ENCODE assay signal across 1 cellular context in the genomic region with DNA sequence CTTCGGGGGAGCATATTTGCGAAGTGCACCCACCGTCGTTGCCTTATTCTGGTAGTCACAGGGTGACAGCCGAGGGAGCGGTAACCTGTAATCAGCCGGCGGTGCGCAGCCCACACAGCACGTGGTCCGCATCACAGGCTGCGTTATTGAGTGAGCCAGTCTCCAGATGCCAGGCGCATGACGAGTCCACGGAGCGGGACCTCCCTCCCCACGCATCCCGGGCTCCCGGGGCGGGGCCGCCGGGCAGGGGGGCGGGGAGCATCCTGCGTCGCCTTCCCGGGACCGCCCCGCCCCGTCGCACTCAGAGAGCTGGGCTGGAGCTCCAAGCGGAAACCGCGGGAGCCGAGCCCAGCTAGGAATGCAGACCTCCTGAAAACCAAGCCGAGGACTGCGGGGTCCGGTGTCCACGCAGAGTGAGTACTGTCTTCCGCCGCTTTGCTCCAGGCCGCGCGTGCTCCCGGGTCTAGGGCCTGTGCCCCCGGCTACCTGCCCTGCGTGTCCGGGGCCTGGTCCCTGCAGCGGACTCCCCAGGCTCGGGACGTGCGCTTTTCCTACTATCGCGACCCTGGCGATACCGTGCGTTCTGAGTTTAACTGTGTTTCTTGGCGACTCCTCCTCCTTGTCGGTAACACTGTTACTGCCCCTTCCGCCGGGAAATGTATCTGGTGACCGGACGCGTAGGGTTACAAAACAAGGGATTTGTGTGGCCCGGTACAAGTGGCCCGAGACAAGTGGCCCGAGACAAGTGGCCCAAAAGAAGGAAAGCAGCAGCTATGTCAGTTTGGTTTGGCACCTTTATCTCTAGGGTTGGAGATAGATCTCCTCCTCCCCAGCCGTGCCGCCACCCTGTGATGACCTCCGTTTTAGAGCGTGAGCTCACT.
TF ChIP-seq lines count a peak whose summit lies in the region.

No MANE protein-coding gene starts in this region.

TF ChIP-seq in HEK293, 187 proteins besides CTCF, POLR2A, EP300 and RAD21 (continued from another document and continues in another):
- peak; percentile 77 for TF ChIP-seq ZNF660 (tag by site-specific recombination; IDR thresholded peaks at IDR 0.05)
- peak; percentile 80 for TF ChIP-seq KLF1 (tag by site-specific recombination; IDR thresholded peaks at IDR 0.05)
- peak; percentile 86 for TF ChIP-seq ZEB2 (tag by site-specific recombination; IDR thresholded peaks at IDR 0.05)
- TF ChIP-seq ZNF433 (tag by site-specific recombination; IDR thresholded peaks at IDR 0.05; ENCODE audit: low read depth) = no peak
- TF ChIP-seq, protein P1, sequence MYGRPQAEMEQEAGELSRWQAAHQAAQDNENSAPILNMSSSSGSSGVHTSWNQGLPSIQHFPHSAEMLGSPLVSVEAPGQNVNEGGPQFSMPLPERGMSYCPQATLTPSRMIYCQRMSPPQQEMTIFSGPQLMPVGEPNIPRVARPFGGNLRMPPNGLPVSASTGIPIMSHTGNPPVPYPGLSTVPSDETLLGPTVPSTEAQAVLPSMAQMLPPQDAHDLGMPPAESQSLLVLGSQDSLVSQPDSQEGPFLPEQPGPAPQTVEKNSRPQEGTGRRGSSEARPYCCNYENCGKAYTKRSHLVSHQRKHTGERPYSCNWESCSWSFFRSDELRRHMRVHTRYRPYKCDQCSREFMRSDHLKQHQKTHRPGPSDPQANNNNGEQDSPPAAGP (tag by site-specific recombination; IDR thresholded peaks at IDR 0.05) = 0 out of 2 replicates have a peak, but pooled peaks have one; percentile 30
- no peak for TF ChIP-seq ZNF624 (tag by site-specific recombination; IDR thresholded peaks at IDR 0.05)
- TF ChIP-seq ZNF501 (tag by site-specific recombination; IDR thresholded peaks at IDR 0.05) = peak; percentile 83
- TF ChIP-seq ZNF350 (tag by site-specific recombination; IDR thresholded peaks at IDR 0.05) = no peak
- TF ChIP-seq ZNF366 (tag by site-specific recombination; conservative IDR thresholded peaks at IDR 0.05) = peak; percentile 52
- TF ChIP-seq IKZF3 (tag by site-specific recombination; IDR thresholded peaks at IDR 0.05) = peak; percentile 96
- TF ChIP-seq ZNF19 (tag by site-specific recombination; IDR thresholded peaks at IDR 0.05; ENCODE audit: low read depth) = 0 out of 2 replicates have a peak, but pooled peaks have one; percentile 60
- 0 out of 2 replicates have a peak, but pooled peaks have one; percentile 24 for TF ChIP-seq ZNF518A (tag by site-specific recombination; conservative IDR thresholded peaks at IDR 0.05; ENCODE audit: low read depth)
- TF ChIP-seq ZNF677 (tag by site-specific recombination; IDR thresholded peaks at IDR 0.05) = no peak
- TF ChIP-seq ZNF157 (tag by site-specific recombination; IDR thresholded peaks at IDR 0.05) = no peak
- TF ChIP-seq, protein P2, sequence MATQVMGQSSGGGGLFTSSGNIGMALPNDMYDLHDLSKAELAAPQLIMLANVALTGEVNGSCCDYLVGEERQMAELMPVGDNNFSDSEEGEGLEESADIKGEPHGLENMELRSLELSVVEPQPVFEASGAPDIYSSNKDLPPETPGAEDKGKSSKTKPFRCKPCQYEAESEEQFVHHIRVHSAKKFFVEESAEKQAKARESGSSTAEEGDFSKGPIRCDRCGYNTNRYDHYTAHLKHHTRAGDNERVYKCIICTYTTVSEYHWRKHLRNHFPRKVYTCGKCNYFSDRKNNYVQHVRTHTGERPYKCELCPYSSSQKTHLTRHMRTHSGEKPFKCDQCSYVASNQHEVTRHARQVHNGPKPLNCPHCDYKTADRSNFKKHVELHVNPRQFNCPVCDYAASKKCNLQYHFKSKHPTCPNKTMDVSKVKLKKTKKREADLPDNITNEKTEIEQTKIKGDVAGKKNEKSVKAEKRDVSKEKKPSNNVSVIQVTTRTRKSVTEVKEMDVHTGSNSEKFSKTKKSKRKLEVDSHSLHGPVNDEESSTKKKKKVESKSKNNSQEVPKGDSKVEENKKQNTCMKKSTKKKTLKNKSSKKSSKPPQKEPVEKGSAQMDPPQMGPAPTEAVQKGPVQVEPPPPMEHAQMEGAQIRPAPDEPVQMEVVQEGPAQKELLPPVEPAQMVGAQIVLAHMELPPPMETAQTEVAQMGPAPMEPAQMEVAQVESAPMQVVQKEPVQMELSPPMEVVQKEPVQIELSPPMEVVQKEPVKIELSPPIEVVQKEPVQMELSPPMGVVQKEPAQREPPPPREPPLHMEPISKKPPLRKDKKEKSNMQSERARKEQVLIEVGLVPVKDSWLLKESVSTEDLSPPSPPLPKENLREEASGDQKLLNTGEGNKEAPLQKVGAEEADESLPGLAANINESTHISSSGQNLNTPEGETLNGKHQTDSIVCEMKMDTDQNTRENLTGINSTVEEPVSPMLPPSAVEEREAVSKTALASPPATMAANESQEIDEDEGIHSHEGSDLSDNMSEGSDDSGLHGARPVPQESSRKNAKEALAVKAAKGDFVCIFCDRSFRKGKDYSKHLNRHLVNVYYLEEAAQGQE (tag by site-specific recombination; IDR thresholded peaks at IDR 0.05) = 0 out of 2 replicates have a peak, but pooled peaks have one; percentile 9
- TF ChIP-seq ZNF121 (tag by site-specific recombination; IDR thresholded peaks at IDR 0.05) = 0 out of 2 replicates have a peak, but pooled peaks have one; percentile 9
- TF ChIP-seq OSR2 (tag by site-specific recombination; IDR thresholded peaks at IDR 0.05) = peak; percentile 61
- no peak for TF ChIP-seq ZNF571 (tag by site-specific recombination; IDR thresholded peaks at IDR 0.05)
- peak; percentile 89 for TF ChIP-seq ZBTB17 (tag by site-specific recombination; IDR thresholded peaks at IDR 0.05)
- TF ChIP-seq BCL11B (tag by site-specific recombination; IDR thresholded peaks at IDR 0.05; ENCODE audit: low read depth) = no peak
- TF ChIP-seq ZNF473 (tag by site-specific recombination; IDR thresholded peaks at IDR 0.05) = no peak
- TF ChIP-seq ZNF777 (tag by site-specific recombination; IDR thresholded peaks at IDR 0.05; ENCODE audit: borderline replicate concordance) = 0 out of 2 replicates have a peak, but pooled peaks have one; percentile 8
- TF ChIP-seq, protein P3, sequence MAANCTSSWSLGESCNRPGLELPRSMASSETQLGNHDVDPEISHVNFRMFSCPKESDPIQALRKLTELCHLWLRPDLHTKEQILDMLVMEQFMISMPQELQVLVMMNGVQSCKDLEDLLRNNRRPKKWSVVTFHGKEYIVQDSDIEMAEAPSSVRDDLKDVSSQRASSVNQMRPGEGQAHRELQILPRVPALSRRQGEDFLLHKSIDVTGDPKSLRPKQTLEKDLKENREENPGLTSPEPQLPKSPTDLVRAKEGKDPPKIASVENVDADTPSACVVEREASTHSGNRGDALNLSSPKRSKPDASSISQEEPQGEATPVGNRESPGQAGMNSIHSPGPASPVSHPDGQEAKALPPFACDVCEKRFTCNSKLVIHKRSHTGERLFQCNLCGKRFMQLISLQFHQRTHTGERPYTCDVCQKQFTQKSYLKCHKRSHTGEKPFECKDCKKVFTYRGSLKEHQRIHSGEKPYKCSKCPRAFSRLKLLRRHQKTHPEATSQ (tag by site-specific recombination; IDR thresholded peaks at IDR 0.05) = no peak
- peak; percentile 68 for TF ChIP-seq ZNF341 (tag by site-specific recombination; IDR thresholded peaks at IDR 0.05; ENCODE audit: low read depth)
- TF ChIP-seq ZNF704 (tag by site-specific recombination; IDR thresholded peaks at IDR 0.05) = no peak
- peak; percentile 98 for TF ChIP-seq SP7 (tag by site-specific recombination; IDR thresholded peaks at IDR 0.05)
- TF ChIP-seq ZNF214 (tag by site-specific recombination; IDR thresholded peaks at IDR 0.05; ENCODE audit: borderline replicate concordance) = no peak
- peak; percentile 94 for TF ChIP-seq KLF9 (tag by site-specific recombination; IDR thresholded peaks at IDR 0.05; ENCODE audit: low read depth)
- peak; percentile 68; the same call in 1 of the 2 replicates for TF ChIP-seq ZNF600 (tag by site-specific recombination; IDR thresholded peaks at IDR 0.05)
- peak; percentile 52 for TF ChIP-seq ZNF324 (tag by site-specific recombination; IDR thresholded peaks at IDR 0.05)
- TF ChIP-seq ZNF16 (tag by site-specific recombination; IDR thresholded peaks at IDR 0.05; ENCODE audit: low read depth) = no peak
- peak; percentile 69 for TF ChIP-seq ZNF629 (tag by site-specific recombination; IDR thresholded peaks at IDR 0.05)
- TF ChIP-seq ZIC2 (tag by site-specific recombination; IDR thresholded peaks at IDR 0.05) = peak; percentile 83
- no peak for TF ChIP-seq ZNF658 (tag by site-specific recombination; IDR thresholded peaks at IDR 0.05)
- TF ChIP-seq ZNF169 (tag by site-specific recombination; IDR thresholded peaks at IDR 0.05) = no peak
- peak; percentile 28; the same call in 1 of the 2 replicates for TF ChIP-seq ZNF423 (tag by site-specific recombination; IDR thresholded peaks at IDR 0.05)
- no peak for TF ChIP-seq GFI1B (tag by site-specific recombination; IDR thresholded peaks at IDR 0.05)
- peak; percentile 37; the same call in 1 of the 2 replicates for TF ChIP-seq KLF8 (tag by site-specific recombination; IDR thresholded peaks at IDR 0.05)
- TF ChIP-seq ZNF561 (tag by site-specific recombination; IDR thresholded peaks at IDR 0.05; ENCODE audit: borderline replicate concordance) = peak; percentile 65; the same call in 1 of the 2 replicates
- 0 out of 2 replicates have a peak, but pooled peaks have one; percentile 19 for TF ChIP-seq ZSCAN4 (tag by site-specific recombination; IDR thresholded peaks at IDR 0.05)
- TF ChIP-seq, protein P4, sequence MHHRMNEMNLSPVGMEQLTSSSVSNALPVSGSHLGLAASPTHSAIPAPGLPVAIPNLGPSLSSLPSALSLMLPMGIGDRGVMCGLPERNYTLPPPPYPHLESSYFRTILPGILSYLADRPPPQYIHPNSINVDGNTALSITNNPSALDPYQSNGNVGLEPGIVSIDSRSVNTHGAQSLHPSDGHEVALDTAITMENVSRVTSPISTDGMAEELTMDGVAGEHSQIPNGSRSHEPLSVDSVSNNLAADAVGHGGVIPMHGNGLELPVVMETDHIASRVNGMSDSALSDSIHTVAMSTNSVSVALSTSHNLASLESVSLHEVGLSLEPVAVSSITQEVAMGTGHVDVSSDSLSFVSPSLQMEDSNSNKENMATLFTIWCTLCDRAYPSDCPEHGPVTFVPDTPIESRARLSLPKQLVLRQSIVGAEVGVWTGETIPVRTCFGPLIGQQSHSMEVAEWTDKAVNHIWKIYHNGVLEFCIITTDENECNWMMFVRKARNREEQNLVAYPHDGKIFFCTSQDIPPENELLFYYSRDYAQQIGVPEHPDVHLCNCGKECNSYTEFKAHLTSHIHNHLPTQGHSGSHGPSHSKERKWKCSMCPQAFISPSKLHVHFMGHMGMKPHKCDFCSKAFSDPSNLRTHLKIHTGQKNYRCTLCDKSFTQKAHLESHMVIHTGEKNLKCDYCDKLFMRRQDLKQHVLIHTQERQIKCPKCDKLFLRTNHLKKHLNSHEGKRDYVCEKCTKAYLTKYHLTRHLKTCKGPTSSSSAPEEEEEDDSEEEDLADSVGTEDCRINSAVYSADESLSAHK (tag by site-specific recombination; IDR thresholded peaks at IDR 0.05) = no peak
- TF ChIP-seq EGR2 (tag by site-specific recombination; IDR thresholded peaks at IDR 0.05; ENCODE audit: low read depth) = peak; percentile 72
